In genomic region chr6:15260099-15260821, GRCh38 we compare ENCODE assay signal across 9 cellular contexts. TPM values are rescaled to one million over a fixed set of nuclear protein-coding genes. Genes with fewer than 3 reads are reported as not detected.
DNase-seq lines count a peak whose midpoint lies in the region; ATAC-seq and TF ChIP-seq lines count a peak whose summit lies in the region.
"Had no signal": no experiment of that assay in that cellular context is flagged by ENCODE, and none has a peak within 500 bp of the region (broad histone marks: within the 10 kb centered on the region; RNA-seq: fewer than 3 reads in every experiment).

No MANE protein-coding gene starts in this region.

- ATAC-seq in left lung = peak; percentile 67

- intact Hi-C loops in activated naive CD4-positive, alpha-beta T cell treated with anti-CD3 and anti-CD28 coated beads for 36 hours (cut with micrococcal nuclease) = no loop called here
- intact Hi-C loops in activated T-helper 1 cell treated with anti-CD3 and anti-CD28 coated beads, Interleukin-12 subunit alpha, Interleukin-12 subunit beta, Interleukin-2, Interleukin-4 antibody, amounts not matched to agents 30 ng/mL and 10 ng/mL and 1 ng/mL, durations not matched to agents 14 hours and 24 hours and 36 hours (cut with micrococcal nuclease) = no loop called here
- intact Hi-C loops in left lung (cut with DNase I) = no loop called here

- TF ChIP-seq CTCF in left lung (IDR thresholded peaks at IDR 0.05) (no peak), type B pancreatic cell (conservative IDR thresholded peaks at IDR 0.05) (no peak)

- no peaks in the 10 kb centered on the region for H3K9me3 ChIP-seq in left lung

- DNase-seq in activated naive CD4-positive, alpha-beta T cell treated with anti-CD3 and anti-CD28 coated beads for 36 hours = no peak
- no peak for DNase-seq in activated naive CD4-positive, alpha-beta T cell treated with anti-CD3 and anti-CD28 coated beads, Interleukin-2, amount 10 ng/mL, durations not matched to agents 7 days and 5 days
- no peak for DNase-seq in activated T-helper 1 cell treated with anti-CD3 and anti-CD28 coated beads, Interleukin-12 subunit alpha, Interleukin-12 subunit beta, Interleukin-2, Interleukin-4 antibody, amounts not matched to agents 30 ng/mL and 10 ng/mL and 1 ng/mL, durations not matched to agents 14 hours and 24 hours and 36 hours (ENCODE audit: low spot score)
- no peak for DNase-seq in left lung
- DNase-seq in type B pancreatic cell (ENCODE audit: extremely low spot score, unreplicated experiment) = no peak
- no peak for DNase-seq in NCI-H526 (lab: John Stamatoyannopoulos, UW)
- no peak for DNase-seq in NCI-H774 (lab: John Stamatoyannopoulos, UW)
- DNase-seq in activated CD4-positive, CD25-positive, alpha-beta regulatory T cell treated with anti-CD3 and anti-CD28 coated beads, Interleukin-2, amount 50 U/mL, for 72 hours = no peak
- DNase-seq: NCI-H187 treated with DMSO at 0.1 percent for 48 hours had no signal

- H3K36me3 Mint-ChIP-seq in activated naive CD4-positive, alpha-beta T cell treated with anti-CD3 and anti-CD28 coated beads for 36 hours (ENCODE audit: low read depth) = peaks cover 18% of the 10 kb centered on the region
- peaks cover 33% of the 10 kb centered on the region for H3K36me3 Mint-ChIP-seq in activated naive CD4-positive, alpha-beta T cell treated with anti-CD3 and anti-CD28 coated beads, Interleukin-2, amount 10 ng/mL, durations not matched to agents 7 days and 5 days
- H3K36me3 Mint-ChIP-seq in activated T-helper 1 cell treated with anti-CD3 and anti-CD28 coated beads, Interleukin-12 subunit alpha, Interleukin-12 subunit beta, Interleukin-2, Interleukin-4 antibody, amounts not matched to agents 30 ng/mL and 10 ng/mL and 1 ng/mL, durations not matched to agents 14 hours and 24 hours and 36 hours (ENCODE audit: low read depth) = peaks cover 54% of the 10 kb centered on the region
- peaks cover 15% of the 10 kb centered on the region for H3K36me3 Mint-ChIP-seq in type B pancreatic cell

- peaks cover 22 to 83% of the 10 kb centered on the region in 2 donors for H3K4me1 ChIP-seq in left lung

- no peaks in the 10 kb centered on the region for H3K9me3 Mint-ChIP-seq in activated naive CD4-positive, alpha-beta T cell treated with anti-CD3 and anti-CD28 coated beads for 36 hours
- H3K9me3 Mint-ChIP-seq in activated naive CD4-positive, alpha-beta T cell treated with anti-CD3 and anti-CD28 coated beads, Interleukin-2, amount 10 ng/mL, durations not matched to agents 7 days and 5 days = no peaks in the 10 kb centered on the region
- no peaks in the 10 kb centered on the region for H3K9me3 Mint-ChIP-seq in activated T-helper 1 cell treated with anti-CD3 and anti-CD28 coated beads, Interleukin-12 subunit alpha, Interleukin-12 subunit beta, Interleukin-2, Interleukin-4 antibody, amounts not matched to agents 30 ng/mL and 10 ng/mL and 1 ng/mL, durations not matched to agents 14 hours and 24 hours and 36 hours
- H3K9me3 Mint-ChIP-seq in type B pancreatic cell = no peaks in the 10 kb centered on the region

- H3K36me3 ChIP-seq in left lung = no peaks in the 10 kb centered on the region

- H3K27me3 Mint-ChIP-seq in activated naive CD4-positive, alpha-beta T cell treated with anti-CD3 and anti-CD28 coated beads for 36 hours (ENCODE audit: low read depth) = no peaks in the 10 kb centered on the region
- H3K27me3 Mint-ChIP-seq in activated naive CD4-positive, alpha-beta T cell treated with anti-CD3 and anti-CD28 coated beads, Interleukin-2, amount 10 ng/mL, durations not matched to agents 7 days and 5 days = no peaks in the 10 kb centered on the region
- no peaks in the 10 kb centered on the region for H3K27me3 Mint-ChIP-seq in activated T-helper 1 cell treated with anti-CD3 and anti-CD28 coated beads, Interleukin-12 subunit alpha, Interleukin-12 subunit beta, Interleukin-2, Interleukin-4 antibody, amounts not matched to agents 30 ng/mL and 10 ng/mL and 1 ng/mL, durations not matched to agents 14 hours and 24 hours and 36 hours (ENCODE audit: insufficient read depth)
- H3K27me3 Mint-ChIP-seq in type B pancreatic cell = no peaks in the 10 kb centered on the region

- peak overlapping the region; percentile 12 for H3K4me3 Mint-ChIP-seq in activated naive CD4-positive, alpha-beta T cell treated with anti-CD3 and anti-CD28 coated beads for 36 hours
- H3K4me3 Mint-ChIP-seq in activated naive CD4-positive, alpha-beta T cell treated with anti-CD3 and anti-CD28 coated beads, Interleukin-2, amount 10 ng/mL, durations not matched to agents 7 days and 5 days = no peak overlapping the region
- peak overlapping the region; percentile 50 for H3K4me3 Mint-ChIP-seq in activated T-helper 1 cell treated with anti-CD3 and anti-CD28 coated beads, Interleukin-12 subunit alpha, Interleukin-12 subunit beta, Interleukin-2, Interleukin-4 antibody, amounts not matched to agents 30 ng/mL and 10 ng/mL and 1 ng/mL, durations not matched to agents 14 hours and 24 hours and 36 hours
- peak overlapping the region; percentile 20 for H3K4me3 Mint-ChIP-seq in type B pancreatic cell

- no peak overlapping the region for H3K4me3 ChIP-seq in left lung

- peaks cover 93% of the 10 kb centered on the region for H3K4me1 Mint-ChIP-seq in activated naive CD4-positive, alpha-beta T cell treated with anti-CD3 and anti-CD28 coated beads for 36 hours (ENCODE audit: low read depth)
- peaks cover 79% of the 10 kb centered on the region for H3K4me1 Mint-ChIP-seq in activated naive CD4-positive, alpha-beta T cell treated with anti-CD3 and anti-CD28 coated beads, Interleukin-2, amount 10 ng/mL, durations not matched to agents 7 days and 5 days
- H3K4me1 Mint-ChIP-seq in activated T-helper 1 cell treated with anti-CD3 and anti-CD28 coated beads, Interleukin-12 subunit alpha, Interleukin-12 subunit beta, Interleukin-2, Interleukin-4 antibody, amounts not matched to agents 30 ng/mL and 10 ng/mL and 1 ng/mL, durations not matched to agents 14 hours and 24 hours and 36 hours (ENCODE audit: low read depth) = peaks cover 91% of the 10 kb centered on the region
- H3K4me1 Mint-ChIP-seq in type B pancreatic cell (ENCODE audit: unreplicated experiment) = peaks cover 69% of the 10 kb centered on the region

- H3K27ac Mint-ChIP-seq in activated naive CD4-positive, alpha-beta T cell treated with anti-CD3 and anti-CD28 coated beads for 36 hours = peak overlapping the region; percentile 32
- H3K27ac Mint-ChIP-seq in activated naive CD4-positive, alpha-beta T cell treated with anti-CD3 and anti-CD28 coated beads, Interleukin-2, amount 10 ng/mL, durations not matched to agents 7 days and 5 days = no peak overlapping the region
- H3K27ac Mint-ChIP-seq in activated T-helper 1 cell treated with anti-CD3 and anti-CD28 coated beads, Interleukin-12 subunit alpha, Interleukin-12 subunit beta, Interleukin-2, Interleukin-4 antibody, amounts not matched to agents 30 ng/mL and 10 ng/mL and 1 ng/mL, durations not matched to agents 14 hours and 24 hours and 36 hours = peak overlapping the region; percentile 45
- peak overlapping the region; percentile 21 for H3K27ac Mint-ChIP-seq in type B pancreatic cell

- CTCF ChIA-PET in activated naive CD4-positive, alpha-beta T cell treated with anti-CD3 and anti-CD28 coated beads for 36 hours (lab: Charles Lee) = no interaction called here
- CTCF ChIA-PET in activated naive CD4-positive, alpha-beta T cell treated with anti-CD3 and anti-CD28 coated beads, Interleukin-2, amount 10 ng/mL, durations not matched to agents 7 days and 5 days (lab: Charles Lee) = interaction anchor here (0.9 kb wide), 1 partner anchor 14 kb away, joined by 3 read pairs; no protein-coding TSS in a partner anchor

- no peak overlapping the region for H3K27ac ChIP-seq in left lung

- H3K27me3 ChIP-seq in left lung = no peaks in the 10 kb centered on the region

RNA-seq across cellular contexts. Expression of gene JARID2, which starts 14.4 kb away (rescaled TPM):
- 10 to 100 TPM; 26.6 to 27.7 TPM for total RNA-seq in activated naive CD4-positive, alpha-beta T cell treated with anti-CD3 and anti-CD28 coated beads for 36 hours
- total RNA-seq in activated T-helper 1 cell treated with anti-CD3 and anti-CD28 coated beads, Interleukin-12 subunit alpha, Interleukin-12 subunit beta, Interleukin-2, Interleukin-4 antibody, amounts not matched to agents 30 ng/mL and 10 ng/mL and 1 ng/mL, durations not matched to agents 14 hours and 24 hours and 36 hours = 60.5 and 62.5 TPM in 2 replicates
- total RNA-seq in left lung (10 to 100 TPM; 10.2 to 14.5 TPM), type B pancreatic cell (ENCODE audit: low replicate concordance) (35.9 and 43.9 TPM in 2 replicates)
